2 cellular contexts compared by ENCODE assay signal in the genomic region with DNA sequence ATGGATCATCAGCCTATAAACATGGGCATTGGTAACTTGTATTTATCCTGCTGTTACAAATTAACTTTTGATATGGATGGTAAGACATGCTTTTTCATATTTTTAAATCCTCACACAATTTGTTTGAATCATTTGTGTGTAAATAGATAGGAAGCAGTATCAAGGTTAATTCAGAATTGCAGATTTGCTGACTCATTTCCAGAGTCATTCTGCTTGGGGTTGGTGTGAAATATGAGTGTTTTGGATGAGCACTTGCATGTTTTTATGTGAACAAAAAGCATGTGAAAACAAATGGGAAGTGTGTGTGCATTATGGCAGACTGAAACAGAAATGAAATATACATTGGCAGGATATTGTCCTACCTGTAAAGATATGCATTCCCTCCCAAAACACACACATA.
A peak's percentile ranks its signal among the peaks of the same experiment; 100 is the strongest.
TF ChIP-seq lines count a peak whose summit lies in the region.

No MANE protein-coding gene starts in this region.

TF ChIP-seq in SK-N-SH, 30 proteins besides CTCF, POLR2A, EP300 and RAD21 (continued from another document):
- TF ChIP-seq FOSL2 (IDR thresholded peaks at IDR 0.05; ENCODE audit: borderline replicate concordance, low read depth): 0 out of 2 replicates have a peak, but pooled peaks have one; percentile 22

TF ChIP-seq in SK-N-SH treated with all-trans-retinoic acid at 6 μM for 48 hours, 23 proteins besides CTCF, POLR2A, EP300 and RAD21 (continued from another document):
- TF ChIP-seq SNAI2 (CRISPR knock-in tag; IDR thresholded peaks at IDR 0.05): no peak
- TF ChIP-seq PPARA (CRISPR knock-in tag; IDR thresholded peaks at IDR 0.05; ENCODE audit: borderline replicate concordance): no peak
- TF ChIP-seq, protein P1, sequence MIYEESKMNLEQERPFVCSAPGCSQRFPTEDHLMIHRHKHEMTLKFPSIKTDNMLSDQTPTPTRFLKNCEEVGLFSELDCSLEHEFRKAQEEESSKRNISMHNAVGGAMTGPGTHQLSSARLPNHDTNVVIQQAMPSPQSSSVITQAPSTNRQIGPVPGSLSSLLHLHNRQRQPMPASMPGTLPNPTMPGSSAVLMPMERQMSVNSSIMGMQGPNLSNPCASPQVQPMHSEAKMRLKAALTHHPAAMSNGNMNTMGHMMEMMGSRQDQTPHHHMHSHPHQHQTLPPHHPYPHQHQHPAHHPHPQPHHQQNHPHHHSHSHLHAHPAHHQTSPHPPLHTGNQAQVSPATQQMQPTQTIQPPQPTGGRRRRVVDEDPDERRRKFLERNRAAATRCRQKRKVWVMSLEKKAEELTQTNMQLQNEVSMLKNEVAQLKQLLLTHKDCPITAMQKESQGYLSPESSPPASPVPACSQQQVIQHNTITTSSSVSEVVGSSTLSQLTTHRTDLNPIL (CRISPR knock-in tag; IDR thresholded peaks at IDR 0.05; ENCODE audit: low read depth): no peak
- TF ChIP-seq, protein P2, sequence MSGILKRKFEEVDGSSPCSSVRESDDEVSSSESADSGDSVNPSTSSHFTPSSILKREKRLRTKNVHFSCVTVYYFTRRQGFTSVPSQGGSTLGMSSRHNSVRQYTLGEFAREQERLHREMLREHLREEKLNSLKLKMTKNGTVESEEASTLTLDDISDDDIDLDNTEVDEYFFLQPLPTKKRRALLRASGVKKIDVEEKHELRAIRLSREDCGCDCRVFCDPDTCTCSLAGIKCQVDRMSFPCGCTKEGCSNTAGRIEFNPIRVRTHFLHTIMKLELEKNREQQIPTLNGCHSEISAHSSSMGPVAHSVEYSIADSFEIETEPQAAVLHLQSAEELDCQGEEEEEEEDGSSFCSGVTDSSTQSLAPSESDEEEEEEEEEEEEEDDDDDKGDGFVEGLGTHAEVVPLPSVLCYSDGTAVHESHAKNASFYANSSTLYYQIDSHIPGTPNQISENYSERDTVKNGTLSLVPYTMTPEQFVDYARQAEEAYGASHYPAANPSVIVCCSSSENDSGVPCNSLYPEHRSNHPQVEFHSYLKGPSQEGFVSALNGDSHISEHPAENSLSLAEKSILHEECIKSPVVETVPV (CRISPR knock-in tag; IDR thresholded peaks at IDR 0.05): no peak
- TF ChIP-seq ZC3H10 (CRISPR knock-in tag; IDR thresholded peaks at IDR 0.05): no peak
TF ChIP-seq in SK-N-SH treated with all-trans-retinoic acid at 6 μM for 48 hours: peak in this region for 0.
